ENCODE assay signal across 9 cellular contexts in genomic region chr1:116847688-116848531, GRCh38.
DNase-seq lines count a peak whose midpoint lies in the region; ATAC-seq, FAIRE-seq and TF ChIP-seq lines count a peak whose summit lies in the region.
"Had no signal": no experiment of that assay in that cellular context is flagged by ENCODE, and none has a peak within 500 bp of the region (broad histone marks: within the 10 kb centered on the region; RNA-seq: fewer than 3 reads in every experiment).

No MANE protein-coding gene starts in this region.

- no peaks in the 10 kb centered on the region for H3K27me3 Mint-ChIP-seq in chondrocyte (ENCODE audit: low read depth)

- H3K9me3 Mint-ChIP-seq in chondrocyte (ENCODE audit: low read depth), result peaks cover 7% of the 10 kb centered on the region

- H2AFZ ChIP-seq in OCI-LY7 (ENCODE audit: low read length), result no peak overlapping the region

- H3K4me3 Mint-ChIP-seq in chondrocyte (ENCODE audit: unreplicated experiment), result no peak overlapping the region

- CTCF ChIA-PET in OCI-LY7 (lab: Charles Lee; ENCODE audit: unreplicated experiment), result no interaction called here

- peak in 3 of 4 donors; percentile 15 to 64 (median 51) for ATAC-seq in pancreas
- no peak for ATAC-seq in HG02852 (IDR thresholded peaks at IDR 0.05; ENCODE audit: unreplicated experiment)

- WGBS in pancreas, 2 donors, result 85 to 87% methylated on average over 13 of the region's 13 CpGs

- peaks cover 3% of the 10 kb centered on the region for H3K36me3 Mint-ChIP-seq in chondrocyte (ENCODE audit: low read depth)

- peaks cover 45% of the 10 kb centered on the region for H3K4me1 Mint-ChIP-seq in chondrocyte (ENCODE audit: low read depth)

- H3K36me3 ChIP-seq in pancreas (no peaks in the 10 kb centered on the region), OCI-LY7 (ENCODE audit: insufficient read depth, low read length) (no peaks in the 10 kb centered on the region)

- peaks cover 2 to 3% (median 3%) of the 10 kb centered on the region in 3 donors for H3K4me1 ChIP-seq in pancreas
- H3K4me1 ChIP-seq in OCI-LY7 (ENCODE audit: insufficient read depth, low read length, poor library complexity, severe bottlenecking), result no peaks in the 10 kb centered on the region

- BruUV-seq in OCI-LY7 (replicated peaks; lab: Mats Ljungman, UMichigan), result no TSS peak

- H3K9me3 ChIP-seq in pancreas, result no peaks in the 10 kb centered on the region
- H3K9me3 ChIP-seq in OCI-LY7 (ENCODE audit: low read length), result no peaks in the 10 kb centered on the region

- intact Hi-C loops in pancreas (cut with DNase I) (no loop called here), OCI-LY7 (cut with micrococcal nuclease; ENCODE audit: unreplicated experiment) (no loop called here)

- H3K4me2 ChIP-seq in OCI-LY7 (ENCODE audit: low read length), result no peak overlapping the region

- peak; percentile 31 for DNase-seq in GM10266 (ENCODE audit: extremely low spot score)
- peak; percentile 85 for DNase-seq in HT1080 (ENCODE audit: low read depth)
- no peak for DNase-seq in chondrocyte (ENCODE audit: low spot score)
- no peak for DNase-seq in pancreas
- no peak for DNase-seq in cortex of kidney (lab: John Stamatoyannopoulos, UW)
- no peak for DNase-seq in DMS114 treated with DMSO at 0.1 percent for 48 hours (lab: John Stamatoyannopoulos, UW; ENCODE audit: unreplicated experiment)
- no peak for DNase-seq in OCI-LY7 (ENCODE audit: low spot score)

- H3K27ac ChIP-seq in pancreas (no peak overlapping the region), OCI-LY7 (ENCODE audit: low read depth, low read length, poor library complexity, severe bottlenecking) (no peak overlapping the region)
- H3K27ac ChIP-seq: VCaP had no signal

- POLR2A ChIA-PET in OCI-LY7 (lab: Charles Lee), result interaction anchor here (0.6 to 0.7 kb wide), 2 partner anchors 95 to 227 kb away, joined by 3 read pairs; no protein-coding TSS in a partner anchor

- no peaks in the 10 kb centered on the region for H4K20me1 ChIP-seq in OCI-LY7 (ENCODE audit: insufficient read depth, low read length)

- H3K9me2 ChIP-seq in OCI-LY7 (ENCODE audit: insufficient read depth, low read length), result no peaks in the 10 kb centered on the region

- H3K79me2 ChIP-seq in OCI-LY7 (ENCODE audit: insufficient read depth, low read depth, low read length), result no peaks in the 10 kb centered on the region

- H3K4me3 ChIP-seq in pancreas, result no peak overlapping the region
- no peak overlapping the region for H3K4me3 ChIP-seq in OCI-LY7 (ENCODE audit: low read depth, low read length, poor library complexity, severe bottlenecking)

- peak overlapping the region; percentile 83 for H3K27ac Mint-ChIP-seq in chondrocyte (ENCODE audit: unreplicated experiment)

- TF ChIP-seq CTCF in GM10266 (IDR thresholded peaks at IDR 0.05; ENCODE audit: control insufficient read depth, insufficient read depth, low read depth, missing control alignments), result no peak
- TF ChIP-seq CTCF in chondrocyte (IDR thresholded peaks at IDR 0.05), result no peak
- TF ChIP-seq CTCF in pancreas (IDR thresholded peaks at IDR 0.05), result no peak
- no peak for TF ChIP-seq CTCF in OCI-LY7 (conservative IDR thresholded peaks at IDR 0.05; ENCODE audit: low read length)

- no peaks in the 10 kb centered on the region for H3K27me3 ChIP-seq in pancreas

- no peak for FAIRE-seq in pancreas (lab: Jason Lieb, UNC)

Comparison
In these comparisons a context has a peak if more than half of its experiments do, and no peak if none do; other contexts are left out.
1. DNase-seq: peak in GM10266 (single experiment) and HT1080 (single experiment); none in chondrocyte (single experiment), pancreas (0 of 6), cortex of kidney (single experiment), DMS114 treated with DMSO at 0.1 percent for 48 hours (single experiment) and OCI-LY7 (single experiment).